ENCODE assay signal across 31 cellular contexts in genomic region chr19:16391301-16392055, GRCh38.
"Had no signal": no experiment of that assay in that cellular context is flagged by ENCODE, and none has a peak within 500 bp of the region (broad histone marks: within the 10 kb centered on the region; RNA-seq: fewer than 3 reads in every experiment).

No MANE protein-coding gene starts in this region.

- ATAC-seq: activated CD4-positive, alpha-beta T cell treated with anti-CD3 and anti-CD28 coated beads for 36 hours; activated CD8-positive, alpha-beta memory T cell treated with anti-CD3 and anti-CD28 coated beads, Interleukin-2, amount 10 ng/mL, durations not matched to agents 7 days and 5 days; activated CD8-positive, alpha-beta T cell treated with anti-CD3 and anti-CD28 coated beads, Interleukin-2, amount 10 ng/mL, durations not matched to agents 7 days and 5 days; foreskin keratinocyte; left lobe of liver; mucosa of descending colon; pancreas; T-cell had no signal

- H3K27me3 Mint-ChIP-seq: activated CD4-positive, alpha-beta T cell treated with anti-CD3 and anti-CD28 coated beads for 36 hours; activated CD8-positive, alpha-beta memory T cell treated with anti-CD3 and anti-CD28 coated beads, Interleukin-2, amount 10 ng/mL, durations not matched to agents 7 days and 5 days; dendritic cell treated with granulocyte-macrophage colony-stimulating factor and Interleukin-4, amounts not matched to agents 40 ng/mL and 50 ng/mL, for 4 days; T-cell had no signal

- H3K27ac ChIP-seq: brain microvascular endothelial cell, esophagus muscularis mucosa, foreskin keratinocyte, heart left ventricle, lower lobe of right lung, pancreas, prostate gland, sigmoid colon, tibial nerve had no signal

- H3K27ac Mint-ChIP-seq: activated CD4-positive, alpha-beta T cell treated with anti-CD3 and anti-CD28 coated beads for 36 hours; activated CD8-positive, alpha-beta memory T cell treated with anti-CD3 and anti-CD28 coated beads, Interleukin-2, amount 10 ng/mL, durations not matched to agents 7 days and 5 days; activated CD8-positive, alpha-beta T cell treated with anti-CD3 and anti-CD28 coated beads, Interleukin-2, amount 10 ng/mL, durations not matched to agents 7 days and 5 days; dendritic cell treated with granulocyte-macrophage colony-stimulating factor and Interleukin-4, amounts not matched to agents 40 ng/mL and 50 ng/mL, for 4 days; endodermal cell; T-cell; T-helper 2 cell treated with Interferon-gamma antibody and Interleukin-4, amounts not matched to agents 5 μg/mL and 100 μg/mL, for 36 hours had no signal

- H3K4me3 Mint-ChIP-seq: activated CD4-positive, alpha-beta T cell treated with anti-CD3 and anti-CD28 coated beads for 36 hours; activated CD8-positive, alpha-beta memory T cell treated with anti-CD3 and anti-CD28 coated beads, Interleukin-2, amount 10 ng/mL, durations not matched to agents 7 days and 5 days; activated CD8-positive, alpha-beta T cell treated with anti-CD3 and anti-CD28 coated beads, Interleukin-2, amount 10 ng/mL, durations not matched to agents 7 days and 5 days; dendritic cell treated with granulocyte-macrophage colony-stimulating factor and Interleukin-4, amounts not matched to agents 40 ng/mL and 50 ng/mL, for 4 days; endodermal cell; neural crest cell; T-cell; T-helper 2 cell treated with Interferon-gamma antibody and Interleukin-4, amounts not matched to agents 5 μg/mL and 100 μg/mL, for 36 hours had no signal

- H3K4me3 ChIP-seq: esophagus muscularis mucosa, heart left ventricle, lower lobe of right lung, mucosa of descending colon, pancreas, prostate gland, sigmoid colon, tibial nerve had no signal

- DNase-seq: activated CD4-positive, alpha-beta T cell treated with anti-CD3 and anti-CD28 coated beads for 36 hours; activated CD4-positive, CD25-positive, alpha-beta regulatory T cell; activated CD8-positive, alpha-beta memory T cell treated with anti-CD3 and anti-CD28 coated beads, Interleukin-2, amount 10 ng/mL, durations not matched to agents 7 days and 5 days; activated CD8-positive, alpha-beta T cell treated with anti-CD3 and anti-CD28 coated beads, Interleukin-2, amount 10 ng/mL, durations not matched to agents 7 days and 5 days; activated gamma-delta T cell treated with Interleukin-2 at 50 U/mL for 16 hours; activated naive CD4-positive, alpha-beta T cell treated with anti-CD3 and anti-CD28 coated beads, Interleukin-2, amount 50 U/mL, for 16 hours; amniotic stem cell; brain microvascular endothelial cell; caudate nucleus; endodermal cell; foreskin keratinocyte; hypothalamus; immature natural killer cell; lower lobe of right lung; mucosa of descending colon; nucleus accumbens; pancreas; retina; sigmoid colon; small intestine; stimulated activated CD4-positive, alpha-beta T cell treated with anti-CD3 and anti-CD28 coated beads, Interleukin-1b, Interleukin-23, amount 100 ng/mL, for 48 hours; stimulated activated naive CD4-positive, alpha-beta T cell treated with Interleukin-2 at 50 U/mL for 16 hours; T-cell had no signal

- H3K4me1 ChIP-seq: foreskin keratinocyte, pancreas, prostate gland, sigmoid colon had no signal

- H3K9me3 ChIP-seq: mucosa of descending colon, pancreas, prostate gland had no signal

- H3K27me3 ChIP-seq: brain microvascular endothelial cell, esophagus muscularis mucosa, foreskin keratinocyte, heart left ventricle, pancreas, sigmoid colon, tibial nerve had no signal

- H3K4me1 Mint-ChIP-seq: endodermal cell, neural crest cell had no signal
